Comparison of ENCODE assay signal across 1 cellular context in genomic region chr20:63215101-63216040, GRCh38.
TF ChIP-seq lines count a peak whose summit lies in the region.

No MANE protein-coding gene starts in this region.

TF ChIP-seq in HepG2, 621 proteins besides CTCF, POLR2A, EP300 and RAD21 (continued from another document and continues in another):
- TF ChIP-seq IRF1 (CRISPR knock-in tag; IDR thresholded peaks at IDR 0.05; ENCODE audit: low read depth) (no peak), ZSCAN31 (CRISPR knock-in tag; IDR thresholded peaks at IDR 0.05; ENCODE audit: low read depth) (peak; percentile 51), ZNF510 (CRISPR knock-in tag; IDR thresholded peaks at IDR 0.05; ENCODE audit: low read depth) (no peak; the same call in 1 of the 2 replicates), ZSCAN9 (CRISPR knock-in tag; IDR thresholded peaks at IDR 0.05; ENCODE audit: borderline replicate concordance) (no peak), SRY (CRISPR knock-in tag; IDR thresholded peaks at IDR 0.05) (0 out of 2 replicates have a peak, but pooled peaks have one; percentile 36), ZNF564 (CRISPR knock-in tag; IDR thresholded peaks at IDR 0.05) (peak; percentile 100), FLYWCH1 (CRISPR knock-in tag; IDR thresholded peaks at IDR 0.05) (no peak), SKI (IDR thresholded peaks at IDR 0.05; ENCODE audit: partially characterized antibody) (no peak), ZNF496 (CRISPR knock-in tag; IDR thresholded peaks at IDR 0.05; ENCODE audit: insufficient replicate concordance) (no peak), RERE (CRISPR knock-in tag; IDR thresholded peaks at IDR 0.05; ENCODE audit: low read depth) (no peak), CSRNP1 (CRISPR knock-in tag; IDR thresholded peaks at IDR 0.05) (no peak), ELF4 (CRISPR knock-in tag; IDR thresholded peaks at IDR 0.05; ENCODE audit: borderline replicate concordance) (no peak), ZNF556 (CRISPR knock-in tag; IDR thresholded peaks at IDR 0.05; ENCODE audit: borderline replicate concordance) (0 out of 2 replicates have a peak, but pooled peaks have one; percentile 17), ZMAT3 (CRISPR knock-in tag; conservative IDR thresholded peaks at IDR 0.05) (0 out of 2 replicates have a peak, but pooled peaks have one; percentile 20), ZC3H4 (CRISPR knock-in tag; IDR thresholded peaks at IDR 0.05; ENCODE audit: borderline replicate concordance) (no peak), HES4 (CRISPR knock-in tag; IDR thresholded peaks at IDR 0.05; ENCODE audit: borderline replicate concordance) (peak; percentile 86), RFX1 (IDR thresholded peaks at IDR 0.05) (no peak), ZNF256 (CRISPR knock-in tag; conservative IDR thresholded peaks at IDR 0.05) (no peak), ZNF879 (CRISPR knock-in tag; IDR thresholded peaks at IDR 0.05) (peak; percentile 69; the same call in 1 of the 2 replicates), RCOR2 (CRISPR knock-in tag; IDR thresholded peaks at IDR 0.05) (no peak), FOXP4 (CRISPR knock-in tag; IDR thresholded peaks at IDR 0.05) (peak; percentile 11; the same call in 1 of the 2 replicates), NFE2L2 (IDR thresholded peaks at IDR 0.05; ENCODE audit: low read length) (no peak), ZBTB37 (CRISPR knock-in tag; IDR thresholded peaks at IDR 0.05) (no peak), ZNF580 (CRISPR knock-in tag; IDR thresholded peaks at IDR 0.05; ENCODE audit: borderline replicate concordance, low read depth) (0 out of 2 replicates have a peak, but pooled peaks have one; percentile 10), ZNF274 (CRISPR knock-in tag; IDR thresholded peaks at IDR 0.05) (peak; percentile 58; the same call in 1 of the 2 replicates), FOXA3 (CRISPR knock-in tag; IDR thresholded peaks at IDR 0.05) (peak; percentile 11; the same call in 1 of the 2 replicates), ZNF138 (CRISPR knock-in tag; IDR thresholded peaks at IDR 0.05; ENCODE audit: low read depth) (0 out of 2 replicates have a peak, but pooled peaks have one; percentile 13), ZNF282 (IDR thresholded peaks at IDR 0.05; ENCODE audit: partially characterized antibody) (no peak), GATA4 (IDR thresholded peaks at IDR 0.05; ENCODE audit: borderline replicate concordance, low read depth) (no peak), NCOA2 (CRISPR knock-in tag; IDR thresholded peaks at IDR 0.05) (no peak), ZFP36L1 (CRISPR knock-in tag; IDR thresholded peaks at IDR 0.05) (no peak; the same call in 1 of the 2 replicates), ZNF644 (CRISPR knock-in tag; IDR thresholded peaks at IDR 0.05; ENCODE audit: low read depth) (no peak), ZNF687 (CRISPR knock-in tag; IDR thresholded peaks at IDR 0.05) (peak; percentile 55), DNMT3B (CRISPR knock-in tag; conservative IDR thresholded peaks at IDR 0.05) (0 out of 2 replicates have a peak, but pooled peaks have one; percentile 45), KDM2A (CRISPR knock-in tag; IDR thresholded peaks at IDR 0.05; ENCODE audit: borderline replicate concordance, low read depth) (peak; percentile 69; the same call in 1 of the 2 replicates), MYPOP (CRISPR knock-in tag; IDR thresholded peaks at IDR 0.05) (no peak), HNF4A (CRISPR knock-in tag; IDR thresholded peaks at IDR 0.05) (peak; percentile 50), RBM39 (IDR thresholded peaks at IDR 0.05; ENCODE audit: low read depth, low read length, poor library complexity, severe bottlenecking) (no peak), SETDB1 (CRISPR knock-in tag; IDR thresholded peaks at IDR 0.05; ENCODE audit: borderline replicate concordance) (no peak), RARG (CRISPR knock-in tag; IDR thresholded peaks at IDR 0.05; ENCODE audit: low read depth) (no peak), MEF2D (CRISPR knock-in tag; IDR thresholded peaks at IDR 0.05) (0 out of 2 replicates have a peak, but pooled peaks have one; percentile 54), SNRNP70 (IDR thresholded peaks at IDR 0.05; ENCODE audit: low read depth, low read length) (no peak), MBD4 (IDR thresholded peaks at IDR 0.05; ENCODE audit: borderline replicate concordance, low read length) (no peak), ZNF781 (CRISPR knock-in tag; IDR thresholded peaks at IDR 0.05; ENCODE audit: borderline replicate concordance, not compliant biosample characterization) (peak; percentile 59), ZBTB7A (CRISPR knock-in tag; IDR thresholded peaks at IDR 0.05) (0 out of 2 replicates have a peak, but pooled peaks have one; percentile 52), ZNF34 (CRISPR knock-in tag; IDR thresholded peaks at IDR 0.05; ENCODE audit: borderline replicate concordance) (peak; percentile 35; the same call in 1 of the 2 replicates), ZNF891 (CRISPR knock-in tag; IDR thresholded peaks at IDR 0.05) (peak; percentile 81), SIX1 (CRISPR knock-in tag; IDR thresholded peaks at IDR 0.05; ENCODE audit: borderline replicate concordance) (no peak), BORCS8-MEF2B (CRISPR knock-in tag; IDR thresholded peaks at IDR 0.05) (peak; percentile 81), ZFP90 (CRISPR knock-in tag; IDR thresholded peaks at IDR 0.05; ENCODE audit: borderline replicate concordance) (peak; percentile 64; the same call in 1 of the 2 replicates)
